Comparison of ENCODE assay signal across 8 cellular contexts in the genomic region with DNA sequence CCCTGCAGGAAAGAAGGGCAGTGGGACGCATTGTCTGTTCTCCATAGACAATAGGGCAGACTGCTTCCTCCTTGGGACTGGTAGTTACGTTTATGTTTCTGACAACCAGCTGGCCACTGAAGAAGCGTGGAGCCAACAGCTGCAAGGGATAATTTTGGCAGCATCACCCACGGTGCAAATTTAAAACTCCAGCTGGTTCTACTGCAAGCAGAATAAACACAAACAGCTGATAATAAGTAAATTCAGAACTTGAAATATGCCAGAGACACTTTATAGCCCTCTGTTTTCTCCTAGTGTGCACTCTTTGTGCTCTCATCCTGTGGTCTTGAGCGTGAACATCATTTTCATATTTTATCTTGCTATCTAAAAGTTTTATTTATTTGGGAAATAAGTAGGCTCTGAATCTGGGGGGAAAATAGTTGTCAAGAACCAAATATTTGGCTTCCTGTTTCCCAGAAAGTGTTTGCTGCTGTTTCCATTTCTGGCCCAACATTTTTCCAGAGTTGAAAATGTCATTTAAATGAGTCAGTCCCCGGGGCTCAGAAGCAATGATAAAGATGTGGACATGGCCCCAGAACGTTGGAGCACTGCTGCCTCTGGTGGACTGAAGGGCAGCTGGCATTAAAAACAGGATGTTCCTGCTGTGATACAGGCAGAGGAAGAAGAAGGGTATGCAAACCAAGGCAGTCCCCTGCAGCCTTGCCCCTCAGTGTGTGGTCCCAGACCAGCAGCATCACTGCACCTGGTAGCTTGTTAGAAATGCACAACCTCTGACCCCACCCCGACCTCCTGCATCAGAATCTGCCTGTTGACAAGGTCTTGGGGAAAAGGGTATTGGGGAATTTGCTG. TPM values are rescaled to one million over a fixed set of nuclear protein-coding genes. Genes with fewer than 3 reads are reported as not detected.
DNase-seq lines count a peak whose midpoint lies in the region; ATAC-seq lines count a peak whose summit lies in the region.

No MANE protein-coding gene starts in this region.

- no peaks in the 10 kb centered on the region for H3K27me3 ChIP-seq in duodenal mucosa (ENCODE audit: control insufficient read depth in 1 of 2, insufficient read depth in 2 of 2, low read length in 2 of 2)
- no peaks in the 10 kb centered on the region for H3K27me3 ChIP-seq in naive thymus-derived CD4-positive, alpha-beta T cell (ENCODE audit: control insufficient read depth in 2 of 2, insufficient read depth in 2 of 2, low read length in 2 of 2)

- CTCF ChIA-PET in naive thymus-derived CD4-positive, alpha-beta T cell (lab: Charles Lee) = no interaction called here

- peaks cover 0 to 5% of the 10 kb centered on the region in 2 donors for H3K4me1 ChIP-seq in duodenal mucosa (ENCODE audit: control insufficient read depth in 1 of 2, insufficient read depth in 2 of 2, low read length in 2 of 2)
- H3K4me1 ChIP-seq in naive thymus-derived CD4-positive, alpha-beta T cell (ENCODE audit: control insufficient read depth in 2 of 2, insufficient read depth in 2 of 2, low read length in 2 of 2) = no peaks in the 10 kb centered on the region

- no peaks in the 10 kb centered on the region for H3K9me3 Mint-ChIP-seq in naive thymus-derived CD4-positive, alpha-beta T cell

- H3K4me3 Mint-ChIP-seq in naive thymus-derived CD4-positive, alpha-beta T cell = no peak overlapping the region

- no peaks in the 10 kb centered on the region for H3K36me3 Mint-ChIP-seq in naive thymus-derived CD4-positive, alpha-beta T cell

- no peaks in the 10 kb centered on the region for H3K9me3 ChIP-seq in duodenal mucosa (ENCODE audit: control insufficient read depth in 1 of 2, low read length in 2 of 2)
- no peaks in the 10 kb centered on the region for H3K9me3 ChIP-seq in naive thymus-derived CD4-positive, alpha-beta T cell (ENCODE audit: control insufficient read depth in 2 of 3, low read length in 3 of 3)

- H3K4me3 ChIP-seq in duodenal mucosa (ENCODE audit: low read depth in 1 of 2, low read length in 2 of 2) = no peak overlapping the region
- no peak overlapping the region for H3K4me3 ChIP-seq in naive thymus-derived CD4-positive, alpha-beta T cell (ENCODE audit: low read length)

- peaks cover 4 to 23% (median 10%) of the 10 kb centered on the region in 5 donors for H3K27me3 Mint-ChIP-seq in naive thymus-derived CD4-positive, alpha-beta T cell

- peak; percentile 49 for ATAC-seq in naive thymus-derived CD4-positive, alpha-beta T cell
- ATAC-seq in HG02678 (IDR thresholded peaks at IDR 0.05; ENCODE audit: unreplicated experiment) (no peak), GM18870 (IDR thresholded peaks at IDR 0.05; ENCODE audit: unreplicated experiment) (no peak)

- peak overlapping the region; percentile 13 for H3K27ac ChIP-seq in duodenal mucosa (ENCODE audit: low read depth, low read length)
- H3K27ac ChIP-seq in naive thymus-derived CD4-positive, alpha-beta T cell (ENCODE audit: low read depth, low read length) = no peak overlapping the region

- H3K9ac ChIP-seq in duodenal mucosa (ENCODE audit: low read depth in 1 of 2, low read length in 2 of 2) = no peak overlapping the region

- H3K36me3 ChIP-seq in duodenal mucosa (ENCODE audit: control insufficient read depth in 1 of 2, insufficient read depth in 2 of 2, low read length in 2 of 2) = no peaks in the 10 kb centered on the region
- no peaks in the 10 kb centered on the region for H3K36me3 ChIP-seq in naive thymus-derived CD4-positive, alpha-beta T cell (ENCODE audit: control insufficient read depth in 2 of 3, insufficient read depth in 3 of 3, low read length in 3 of 3)

- no peak overlapping the region for H3K27ac Mint-ChIP-seq in naive thymus-derived CD4-positive, alpha-beta T cell

- POLR2A ChIA-PET in naive thymus-derived CD4-positive, alpha-beta T cell (lab: Charles Lee) = no interaction called here

- DNase-seq in ELR (ENCODE audit: low read depth) (peak; percentile 71), NCI-H748 (lab: John Stamatoyannopoulos, UW; ENCODE audit: unreplicated experiment) (peak; percentile 82), OCI-M2 (lab: John Stamatoyannopoulos, UW; ENCODE audit: unreplicated experiment) (no peak), NCI-H345 treated with DMSO at 0.1 percent for 48 hours (lab: John Stamatoyannopoulos, UW; ENCODE audit: unreplicated experiment) (no peak)
- DNase-seq in naive thymus-derived CD4-positive, alpha-beta T cell = no peak

- H3K4me1 Mint-ChIP-seq in naive thymus-derived CD4-positive, alpha-beta T cell = peaks cover 0 to 2% (median 0%) of the 10 kb centered on the region in 7 donors

- intact Hi-C loops in naive thymus-derived CD4-positive, alpha-beta T cell (cut with micrococcal nuclease) = no loop called here

RNA-seq across cellular contexts. Expression of a gene that starts 12.5 kb away (rescaled TPM):
- 10 to 100 TPM in 1 of 5 experiments, 1 to 10 TPM in 1, under 1 TPM in 2, not detected in 1; 0.54 to 14.6 (median 4.2) TPM for total RNA-seq in naive thymus-derived CD4-positive, alpha-beta T cell
- not detected for polyA plus RNA-seq in naive thymus-derived CD4-positive, alpha-beta T cell

RNA-seq across cellular contexts. Expression of a gene that starts 24.2 kb away (rescaled TPM):
- 10 to 100 TPM in 1 of 5 experiments, 1 to 10 TPM in 2, under 1 TPM in 2; 0.32 to 61.2 (median 4.6) TPM for total RNA-seq in naive thymus-derived CD4-positive, alpha-beta T cell
- under 1 TPM in 1 of 2 donors, not detected in 1; 0.02 TPM for polyA plus RNA-seq in naive thymus-derived CD4-positive, alpha-beta T cell

RNA-seq across cellular contexts. Expression of a gene that starts 26.8 kb away (rescaled TPM):
- not detected for total RNA-seq in naive thymus-derived CD4-positive, alpha-beta T cell
- polyA plus RNA-seq in naive thymus-derived CD4-positive, alpha-beta T cell = not detected

Comparison
In these comparisons a context has a peak if more than half of its experiments do, and no peak if none do; other contexts are left out.
1. DNase-seq: peak in ELR (single experiment) and NCI-H748 (single experiment); none in naive thymus-derived CD4-positive, alpha-beta T cell (0 of 9), OCI-M2 (single experiment) and NCI-H345 treated with DMSO at 0.1 percent for 48 hours (single experiment).